ENCODE assay signal across 8 cellular contexts in the genomic region with DNA sequence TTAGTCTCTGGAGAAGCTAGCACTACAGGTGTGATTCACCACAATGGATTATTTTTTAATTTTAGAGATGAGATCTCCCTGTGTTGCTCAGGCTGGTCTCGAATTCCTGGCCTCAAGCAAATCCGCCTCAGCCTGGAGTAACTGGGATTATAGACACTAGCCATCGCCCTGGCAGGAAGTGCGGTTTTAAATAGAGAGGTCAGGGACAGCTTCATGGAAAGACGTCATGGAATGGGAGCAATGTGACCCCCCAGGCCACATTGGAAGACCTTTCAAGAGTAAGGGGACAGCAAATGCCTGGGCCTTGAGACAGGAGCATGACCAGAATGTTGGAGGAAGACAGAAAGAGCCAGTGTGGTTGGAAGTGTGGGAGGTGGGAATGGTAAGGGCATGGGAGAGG. TPM values are rescaled to one million over a fixed set of nuclear protein-coding genes. Genes with fewer than 3 reads are reported as not detected.
DNase-seq lines count a peak whose midpoint lies in the region; ATAC-seq, FAIRE-seq and TF ChIP-seq lines count a peak whose summit lies in the region.

No MANE protein-coding gene starts in this region.

- CTCF ChIA-PET in activated CD4-positive, alpha-beta T cell treated with anti-CD3 and anti-CD28 coated beads for 36 hours (lab: Charles Lee) = interaction anchor here (0.7 to 2.7 kb wide), 3 partner anchors 12 to 50 kb away, joined by 4 to 25 read pairs (median 11); a partner anchor contains a TSS
- CTCF ChIA-PET in T-cell (lab: Charles Lee) = interaction anchor here in 1 of 2 donors (0.6 to 2.5 kb wide), 3 partner anchors 12 to 423 kb away, joined by 3 to 30 read pairs (median 8); no protein-coding TSS in a partner anchor

- H3K36me3 ChIP-seq in esophagus squamous epithelium (peaks cover 0 to 15% (median 0%) of the 10 kb centered on the region in 3 donors), kidney (ENCODE audit: control insufficient read depth in 1 of 2, insufficient read depth in 2 of 2, low read length in 2 of 2) (peaks cover 0 to 4% of the 10 kb centered on the region in 2 donors)

- H3K9ac ChIP-seq in kidney (ENCODE audit: low read length in 2 of 2) = no peak overlapping the region

- no peaks in the 10 kb centered on the region for H3K9me3 Mint-ChIP-seq in activated CD4-positive, alpha-beta T cell treated with anti-CD3 and anti-CD28 coated beads for 36 hours (ENCODE audit: low read depth)
- no peaks in the 10 kb centered on the region for H3K9me3 Mint-ChIP-seq in T-cell
- H3K9me3 Mint-ChIP-seq in stimulated activated naive CD8-positive, alpha-beta T cell treated with anti-CD3 and anti-CD28 coated beads, Interleukin-15, amount 100 ng/mL, for 72 hours = no peaks in the 10 kb centered on the region

- peaks cover 52% of the 10 kb centered on the region for H3K36me3 Mint-ChIP-seq in activated CD4-positive, alpha-beta T cell treated with anti-CD3 and anti-CD28 coated beads for 36 hours (ENCODE audit: low read depth)
- peaks cover 29% of the 10 kb centered on the region for H3K36me3 Mint-ChIP-seq in T-cell

- POLR2A ChIA-PET in activated CD4-positive, alpha-beta T cell treated with anti-CD3 and anti-CD28 coated beads for 36 hours (lab: Charles Lee) = interaction anchor here (0.6 to 2.0 kb wide), 2 partner anchors 15 to 21 kb away, joined by 3 to 11 read pairs; a partner anchor contains a TSS
- POLR2A ChIA-PET in T-cell (lab: Charles Lee) = interaction anchor here (1.4 to 2.6 kb wide), 4 partner anchors 10 to 452 kb away, joined by 6 to 14 read pairs (median 10); a partner anchor contains a TSS

- H3K27me3 Mint-ChIP-seq in activated CD4-positive, alpha-beta T cell treated with anti-CD3 and anti-CD28 coated beads for 36 hours = no peaks in the 10 kb centered on the region
- no peaks in the 10 kb centered on the region for H3K27me3 Mint-ChIP-seq in T-cell
- H3K27me3 Mint-ChIP-seq in stimulated activated naive CD8-positive, alpha-beta T cell treated with anti-CD3 and anti-CD28 coated beads, Interleukin-15, amount 100 ng/mL, for 72 hours = no peaks in the 10 kb centered on the region

- H3K4me1 Mint-ChIP-seq in activated CD4-positive, alpha-beta T cell treated with anti-CD3 and anti-CD28 coated beads for 36 hours = peaks cover 91% of the 10 kb centered on the region
- H3K4me1 Mint-ChIP-seq in T-cell = peaks cover 87 to 90% (median 89%) of the 10 kb centered on the region in 3 donors
- H3K4me1 Mint-ChIP-seq in stimulated activated naive CD8-positive, alpha-beta T cell treated with anti-CD3 and anti-CD28 coated beads, Interleukin-15, amount 100 ng/mL, for 72 hours = peaks cover 86% of the 10 kb centered on the region

- no peak for TF ChIP-seq CTCF in esophagus squamous epithelium (IDR thresholded peaks at IDR 0.05)
- no peak for TF ChIP-seq CTCF in kidney (IDR thresholded peaks at IDR 0.05; ENCODE audit: borderline replicate concordance, extremely low read depth, insufficient read depth)

- WGBS in esophagus squamous epithelium, 2 donors = 45 to 72% methylated on average over 4 to 5 of the region's 5 CpGs

- intact Hi-C loops in activated CD4-positive, alpha-beta T cell treated with anti-CD3 and anti-CD28 coated beads for 36 hours (cut with DNase I, micrococcal nuclease) = no loop called here
- intact Hi-C loops in esophagus squamous epithelium (cut with DNase I) = no loop called here
- intact Hi-C loops in kidney (cut with DNase I) = no loop called here

- no peak for DNase-seq in activated CD4-positive, alpha-beta T cell treated with anti-CD3 and anti-CD28 coated beads for 36 hours
- DNase-seq in activated CD4-positive, alpha-beta T cell treated with anti-CD3 and anti-CD28 coated beads, Interleukin-2, amount 50 U/mL, for 1 hour = no peak
- DNase-seq in T-cell (no peak), esophagus squamous epithelium (lab: John Stamatoyannopoulos, UW) (no peak), HTR-8/SVneo (ENCODE audit: insufficient read length, low spot score) (no peak), H4 (ENCODE audit: low spot score) (no peak), kidney (no peak)
- DNase-seq in stimulated activated naive CD8-positive, alpha-beta T cell treated with anti-CD3 and anti-CD28 coated beads, Interleukin-15, amount 100 ng/mL, for 72 hours = no peak

- H3K27me3 ChIP-seq in esophagus squamous epithelium = no peaks in the 10 kb centered on the region

- H3K27ac Mint-ChIP-seq in activated CD4-positive, alpha-beta T cell treated with anti-CD3 and anti-CD28 coated beads for 36 hours = peak overlapping the region; percentile 98
- peak overlapping the region; percentile 93 to 97 for H3K27ac Mint-ChIP-seq in T-cell
- H3K27ac Mint-ChIP-seq in stimulated activated naive CD8-positive, alpha-beta T cell treated with anti-CD3 and anti-CD28 coated beads, Interleukin-15, amount 100 ng/mL, for 72 hours = peak overlapping the region; percentile 95 to 98

- TF ChIP-seq POLR2A in esophagus squamous epithelium (IDR thresholded peaks at IDR 0.05) = no peak

- no peak for ATAC-seq in activated CD4-positive, alpha-beta T cell treated with anti-CD3 and anti-CD28 coated beads for 36 hours
- no peak for ATAC-seq in T-cell (replicated peaks in 1 of 4)
- no peak for ATAC-seq in stimulated activated naive CD8-positive, alpha-beta T cell treated with anti-CD3 and anti-CD28 coated beads, Interleukin-15, amount 100 ng/mL, for 72 hours

- H3K4me3 Mint-ChIP-seq in activated CD4-positive, alpha-beta T cell treated with anti-CD3 and anti-CD28 coated beads for 36 hours = peak overlapping the region; percentile 72
- peak overlapping the region; percentile 81 to 90 (median 83) for H3K4me3 Mint-ChIP-seq in T-cell
- peak overlapping the region; percentile 87 to 89 for H3K4me3 Mint-ChIP-seq in stimulated activated naive CD8-positive, alpha-beta T cell treated with anti-CD3 and anti-CD28 coated beads, Interleukin-15, amount 100 ng/mL, for 72 hours

- no peaks in the 10 kb centered on the region for H3K9me3 ChIP-seq in esophagus squamous epithelium
- no peaks in the 10 kb centered on the region for H3K9me3 ChIP-seq in kidney (ENCODE audit: control insufficient read depth in 1 of 2, low read length in 2 of 2)

- FAIRE-seq in HTR-8/SVneo (lab: Jason Lieb, UNC) = no peak
- FAIRE-seq in kidney (lab: Jason Lieb, UNC) = no peak

- H3K4me3 ChIP-seq in esophagus squamous epithelium = peak overlapping the region in 1 of 4 donors; percentile 24
- H3K4me3 ChIP-seq in kidney (ENCODE audit: low read length in 2 of 2) = no peak overlapping the region

- peaks cover 28 to 54% (median 38%) of the 10 kb centered on the region in 3 donors for H3K4me1 ChIP-seq in esophagus squamous epithelium
- peaks cover 13 to 14% of the 10 kb centered on the region in 2 donors for H3K4me1 ChIP-seq in kidney (ENCODE audit: control insufficient read depth in 1 of 2, insufficient read depth in 1 of 2, low read depth in 1 of 2, low read length in 2 of 2)

- H3K27ac ChIP-seq in esophagus squamous epithelium (peak overlapping the region; percentile 79 to 99 (median 94)), kidney (ENCODE audit: low read depth in 2 of 2, low read length in 2 of 2) (peak overlapping the region in 1 of 2 donors; percentile 59)

RNA-seq across cellular contexts. Expression of a gene that starts 2.2 kb away (rescaled TPM):
- 100 to 1,000 TPM; 107 to 120 TPM for total RNA-seq in activated CD4-positive, alpha-beta T cell treated with anti-CD3 and anti-CD28 coated beads for 36 hours
- 100 to 1,000 TPM; 141 to 206 (median 153) TPM for total RNA-seq in T-cell
- 10 to 100 TPM; 14.0 to 24.1 (median 19.7) TPM for total RNA-seq in esophagus squamous epithelium
- 14.7 and 20.9 TPM in 2 replicates for total RNA-seq in H4 (2014; rRNA removed; shearing (Covaris generic))
- total RNA-seq in kidney = 25.5 TPM
- 7.3 TPM for polyA plus RNA-seq in kidney (ENCODE audit: insufficient read depth, low read depth, low replicate concordance)

RNA-seq across cellular contexts. Expression of a gene that starts 15.5 kb away (rescaled TPM):
- total RNA-seq in activated CD4-positive, alpha-beta T cell treated with anti-CD3 and anti-CD28 coated beads for 36 hours = 10 to 100 TPM; 42.8 to 52.9 TPM
- total RNA-seq in T-cell (10 to 100 TPM; 31.1 to 69.2 (median 51.5) TPM), esophagus squamous epithelium (10 to 100 TPM; 13.4 to 31.4 (median 18.1) TPM), kidney (17.4 TPM)
- 23.9 and 28.7 TPM in 2 replicates for total RNA-seq in H4 (2014; rRNA removed; shearing (Covaris generic))
- polyA plus RNA-seq in kidney (ENCODE audit: insufficient read depth, low read depth, low replicate concordance) = 6.2 TPM
